In the genomic region with DNA sequence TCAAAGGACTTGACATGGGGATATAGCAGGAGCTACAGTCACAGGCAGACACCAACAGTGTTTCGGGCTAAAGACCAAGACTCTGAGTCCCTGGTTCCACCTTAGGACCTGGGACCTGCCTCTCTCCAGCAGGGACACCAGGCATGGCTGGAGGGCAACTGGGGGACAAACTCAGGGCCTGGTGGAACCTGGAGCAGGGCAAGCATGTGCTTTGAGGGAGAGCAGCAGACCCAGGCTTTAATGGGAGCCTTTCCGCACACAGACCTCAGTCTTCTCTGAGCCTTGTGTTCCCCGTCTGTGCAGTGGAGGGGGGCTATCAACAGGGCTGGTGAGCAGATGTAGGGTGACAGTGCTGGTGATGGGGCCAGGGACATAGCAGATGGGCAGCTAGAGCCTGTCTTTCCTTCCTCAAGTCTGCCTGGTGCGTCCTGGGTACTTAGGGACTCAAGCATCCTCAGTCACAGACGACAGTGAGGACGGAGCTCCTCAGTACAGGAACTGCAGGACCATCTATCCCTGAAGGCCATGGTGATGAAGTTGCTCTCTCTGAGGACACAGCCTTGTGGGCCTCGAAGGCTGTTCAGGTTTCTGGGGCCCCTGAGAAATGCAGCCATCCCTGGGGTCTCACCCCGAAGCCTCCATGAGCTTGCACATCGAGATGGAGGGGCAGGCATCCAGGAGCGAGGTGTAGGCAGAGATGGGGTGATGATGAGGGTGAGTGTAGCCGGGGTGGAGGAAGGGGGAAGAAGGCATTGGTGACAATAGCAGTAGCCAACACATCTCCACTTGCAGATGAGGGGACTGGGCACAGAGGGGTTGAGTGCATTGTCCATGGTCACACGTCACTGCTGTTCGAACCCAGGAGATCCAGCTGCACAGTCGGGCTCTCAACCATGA, we compare ENCODE assay signal across 19 cellular contexts.
"Had no signal": no experiment of that assay in that cellular context is flagged by ENCODE, and none has a peak within 500 bp of the region (broad histone marks: within the 10 kb centered on the region; RNA-seq: fewer than 3 reads in every experiment).

No MANE protein-coding gene starts in this region.

- H3K9me3 ChIP-seq: neutrophil, SJCRH30 had no signal

- H3K27ac ChIP-seq: dorsolateral prefrontal cortex, epithelial cell of prostate, foreskin keratinocyte, neutrophil, SJCRH30 had no signal

- H3K36me3 Mint-ChIP-seq: activated naive CD8-positive, alpha-beta T cell treated with anti-CD3 and anti-CD28 coated beads, Interleukin-2, amount 10 ng/mL, durations not matched to agents 7 days and 5 days; naive thymus-derived CD4-positive, alpha-beta T cell; type B pancreatic cell had no signal

- H3K9me3 Mint-ChIP-seq: activated CD4-positive, alpha-beta T cell treated with anti-CD3 and anti-CD28 coated beads, Interleukin-2, amount 10 ng/mL, durations not matched to agents 7 days and 5 days; activated naive CD8-positive, alpha-beta T cell treated with anti-CD3 and anti-CD28 coated beads, Interleukin-2, amount 10 ng/mL, durations not matched to agents 7 days and 5 days; activated T-helper 17 cell treated with anti-CD3 and anti-CD28 coated beads, Interleukin-2, amount 50 U/mL, for 72 hours; endodermal cell; naive thymus-derived CD4-positive, alpha-beta T cell; type B pancreatic cell had no signal

- ATAC-seq: activated CD4-positive, CD25-positive, alpha-beta regulatory T cell treated with anti-CD3 and anti-CD28 coated beads, Interleukin-2, amount 50 U/mL, for 24 hours; activated T-helper 17 cell treated with anti-CD3 and anti-CD28 coated beads, Interleukin-2, amount 50 U/mL, for 72 hours; foreskin keratinocyte; naive thymus-derived CD4-positive, alpha-beta T cell; stimulated activated naive CD8-positive, alpha-beta T cell treated with anti-CD3 and anti-CD28 coated beads, Interleukin-15, Interleukin-2, amounts not matched to agents 100 U/mL and 50 U/mL, for 24 hours had no signal

- H3K27ac Mint-ChIP-seq: activated CD4-positive, alpha-beta T cell treated with anti-CD3 and anti-CD28 coated beads, Interleukin-2, amount 10 ng/mL, durations not matched to agents 7 days and 5 days; activated naive CD8-positive, alpha-beta T cell treated with anti-CD3 and anti-CD28 coated beads, Interleukin-2, amount 10 ng/mL, durations not matched to agents 7 days and 5 days; activated T-helper 17 cell treated with anti-CD3 and anti-CD28 coated beads, Interleukin-2, amount 50 U/mL, for 72 hours; endodermal cell; naive thymus-derived CD4-positive, alpha-beta T cell; type B pancreatic cell had no signal

- DNase-seq: activated CD4-positive, alpha-beta T cell treated with anti-CD3 and anti-CD28 coated beads, Interleukin-2, amount 10 ng/mL, durations not matched to agents 7 days and 5 days; activated naive CD4-positive, alpha-beta T cell treated with Interleukin-2 at 50 U/mL for 16 hours; activated naive CD8-positive, alpha-beta T cell treated with anti-CD3 and anti-CD28 coated beads, Interleukin-2, amount 10 ng/mL, durations not matched to agents 7 days and 5 days; activated T-cell treated with anti-CD3 and anti-CD28 coated beads, Interleukin-2, amount 50 U/mL, for 1 hour; amygdala; caudate nucleus; dorsolateral prefrontal cortex; endodermal cell; foreskin keratinocyte; kidney glomerular epithelial cell; mesenchymal stem cell; naive thymus-derived CD4-positive, alpha-beta T cell; SJCRH30; stimulated activated naive CD8-positive, alpha-beta T cell treated with anti-CD3 and anti-CD28 coated beads, Interleukin-15, Interleukin-2, amounts not matched to agents 100 U/mL and 50 U/mL, for 24 hours had no signal

- H3K36me3 ChIP-seq: neutrophil, SJCRH30 had no signal

- H3K4me3 ChIP-seq: dorsolateral prefrontal cortex, SJCRH30 had no signal

- H3K4me3 Mint-ChIP-seq: activated CD4-positive, alpha-beta T cell treated with anti-CD3 and anti-CD28 coated beads, Interleukin-2, amount 10 ng/mL, durations not matched to agents 7 days and 5 days; activated naive CD8-positive, alpha-beta T cell treated with anti-CD3 and anti-CD28 coated beads, Interleukin-2, amount 10 ng/mL, durations not matched to agents 7 days and 5 days; activated T-helper 17 cell treated with anti-CD3 and anti-CD28 coated beads, Interleukin-2, amount 50 U/mL, for 72 hours; endodermal cell; naive thymus-derived CD4-positive, alpha-beta T cell; type B pancreatic cell had no signal

- H3K4me1 ChIP-seq: foreskin keratinocyte, SJCRH30 had no signal

- H3K4me1 Mint-ChIP-seq: activated CD4-positive, alpha-beta T cell treated with anti-CD3 and anti-CD28 coated beads, Interleukin-2, amount 10 ng/mL, durations not matched to agents 7 days and 5 days; activated naive CD8-positive, alpha-beta T cell treated with anti-CD3 and anti-CD28 coated beads, Interleukin-2, amount 10 ng/mL, durations not matched to agents 7 days and 5 days; activated T-helper 17 cell treated with anti-CD3 and anti-CD28 coated beads, Interleukin-2, amount 50 U/mL, for 72 hours; endodermal cell; naive thymus-derived CD4-positive, alpha-beta T cell had no signal

- H3K27me3 ChIP-seq: neutrophil had no signal

- H3K27me3 Mint-ChIP-seq: activated CD4-positive, alpha-beta T cell treated with anti-CD3 and anti-CD28 coated beads, Interleukin-2, amount 10 ng/mL, durations not matched to agents 7 days and 5 days had no signal
